Comparison of ENCODE assay signal across 8 cellular contexts in genomic region chr2:241686649-241687425, GRCh38. TPM values are rescaled to one million over a fixed set of nuclear protein-coding genes. Genes with fewer than 3 reads are reported as not detected.
DNase-seq lines count a peak whose midpoint lies in the region; ATAC-seq lines count a peak whose summit lies in the region.

Gene DTYMK, minus strand, starts transcription at chr2:241686815. Its CDS starts 32 bp downstream, at chr2:241686783.

- H3K36me3 Mint-ChIP-seq in IgD-negative memory B cell: peaks cover 3% of the 10 kb centered on the region

- H3K9me3 ChIP-seq in mononuclear cell (ENCODE audit: low read depth, low read length): no peaks in the 10 kb centered on the region

- H3K27me3 Mint-ChIP-seq in IgD-negative memory B cell: no peaks in the 10 kb centered on the region

- H3K9me3 Mint-ChIP-seq in IgD-negative memory B cell: no peaks in the 10 kb centered on the region

- H3K4me3 ChIP-seq in mononuclear cell (ENCODE audit: low read length): peak within 1 kb of the TSS; percentile 90

- ATAC-seq in GM21528 (IDR thresholded peaks at IDR 0.05; ENCODE audit: low FRiP score, unreplicated experiment): peak; percentile 95

- H3K4me1 ChIP-seq in mononuclear cell (ENCODE audit: insufficient read depth, low read length): peaks cover 27% of the 10 kb centered on the region

- peak within 1 kb of the TSS; percentile 93 to 94 (median 93) for H3K27ac Mint-ChIP-seq in IgD-negative memory B cell

- H3K4me1 Mint-ChIP-seq in IgD-negative memory B cell: peaks cover 7 to 18% (median 7%) of the 10 kb centered on the region in 3 donors

- DNase-seq in DMS 273 (lab: John Stamatoyannopoulos, UW; ENCODE audit: unreplicated experiment): peak; percentile 98
- DNase-seq in OCI-M1 (lab: John Stamatoyannopoulos, UW): peak; percentile 97
- DNase-seq in activated T-cell treated with anti-CD3 and anti-CD28 coated beads for 24 hours (ENCODE audit: low read depth): peak; percentile 95
- DNase-seq in epidermal melanocyte (ENCODE audit: insufficient read length, low spot score): peak; percentile 100
- DNase-seq in stimulated activated CD8-positive, alpha-beta memory T cell treated with anti-CD3 and anti-CD28 coated beads, Interleukin-4, amount 100 ng/mL, for 1 hour (ENCODE audit: low read depth in 2 of 2, low spot score in 1 of 2): peak; percentile 84 to 92

- H3K4me3 Mint-ChIP-seq in IgD-negative memory B cell: peak within 1 kb of the TSS; percentile 82 to 95 (median 92)

- no peaks in the 10 kb centered on the region for H3K27me3 ChIP-seq in mononuclear cell (ENCODE audit: insufficient read depth, low read length)

RNA-seq across cellular contexts. Expression of gene DTYMK, which starts in this region (rescaled TPM):
- polyA plus RNA-seq in IgD-negative memory B cell: 40.5 TPM
- 2.9 TPM for total RNA-seq in mononuclear cell

Comparison
In these comparisons a context has a peak if more than half of its experiments do, and no peak if none do; other contexts are left out.
1. Peak in every context shown above with its lines: DNase-seq, ATAC-seq and H3K4me3 ChIP-seq.